ENCODE assay signal across 11 cellular contexts in the genomic region with DNA sequence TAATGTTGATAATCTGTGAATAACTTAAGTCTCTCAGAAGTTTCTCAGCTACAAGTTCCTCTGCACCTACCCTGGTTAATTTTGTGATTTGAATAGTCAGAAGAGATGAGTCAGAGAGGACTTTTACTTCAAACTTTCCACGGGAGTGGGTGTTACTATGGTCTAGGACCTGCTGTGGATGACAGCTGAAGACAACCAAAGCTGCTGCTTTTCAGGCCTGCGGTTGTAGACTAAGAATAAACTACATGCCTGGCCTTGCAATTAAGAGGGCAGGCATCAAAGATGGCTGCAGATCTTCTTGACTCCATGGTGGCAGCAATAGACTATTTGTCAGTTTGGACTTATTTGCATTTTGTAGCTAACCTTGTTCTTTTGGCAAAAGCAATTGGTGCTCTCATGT.
DNase-seq lines count a peak whose midpoint lies in the region; ATAC-seq and TF ChIP-seq lines count a peak whose summit lies in the region.
"Had no signal": no experiment of that assay in that cellular context is flagged by ENCODE, and none has a peak within 500 bp of the region (broad histone marks: within the 10 kb centered on the region; RNA-seq: fewer than 3 reads in every experiment).

No MANE protein-coding gene starts in this region.

- DNase-seq in GM12865 (ENCODE audit: low read depth), result peak; percentile 52
- peak; percentile 48 for DNase-seq in fibroblast of villous mesenchyme (ENCODE audit: low read depth)
- DNase-seq in ACHN, result no peak
- DNase-seq in transverse colon, result no peak
- no peak for DNase-seq in NCI-H1930 (lab: John Stamatoyannopoulos, UW)
- no peak for DNase-seq in central memory CD4-positive, alpha-beta T cell
- DNase-seq: amygdala, left cardiac atrium, tibial artery had no signal

- H3K4me3 ChIP-seq in GM12865 (ENCODE audit: low read depth, low read length), result no peak overlapping the region
- no peak overlapping the region for H3K4me3 ChIP-seq in fibroblast of villous mesenchyme (ENCODE audit: low read depth, low read length)
- no peak overlapping the region for H3K4me3 ChIP-seq in transverse colon
- H3K4me3 ChIP-seq: tibial artery had no signal

- H3K36me3 ChIP-seq in transverse colon, result no peaks in the 10 kb centered on the region
- H3K36me3 ChIP-seq: tibial artery had no signal

- WGBS in transverse colon (ENCODE audit: low coverage in 1 of 2), 2 donors, result 20 to 58% methylated on average over 1 to 2 of the region's 2 CpGs

- H3K4me1 ChIP-seq in transverse colon, result no peaks in the 10 kb centered on the region
- H3K4me1 ChIP-seq: tibial artery had no signal

- ATAC-seq in GM21447 (IDR thresholded peaks at IDR 0.05; ENCODE audit: unreplicated experiment) (peak; percentile 94), HG03565 (IDR thresholded peaks at IDR 0.05; ENCODE audit: unreplicated experiment) (peak; percentile 98)

- no peaks in the 10 kb centered on the region for H3K9me3 ChIP-seq in transverse colon
- H3K9me3 ChIP-seq: tibial artery had no signal

- H3K27ac ChIP-seq in transverse colon, result no peak overlapping the region
- H3K27ac ChIP-seq: tibial artery had no signal

- TF ChIP-seq EP300 in transverse colon (IDR thresholded peaks at IDR 0.05; ENCODE audit: low read depth), result no peak

- in situ Hi-C loops in ACHN (cut with HindIII; ENCODE audit: low pct_ligation_motif_present, low pct_unique_long_range_greater_than_20kb, low sequenced_read_pairs), result no loop called here
- in situ Hi-C loops in transverse colon (cut with MboI; ENCODE audit: low pct_ligation_motif_present in 1 of 4, low pct_unique_long_range_greater_than_20kb in 1 of 4, low sequenced_read_pairs in 3 of 4), result no loop called here

- H3K27me3 ChIP-seq in transverse colon, result no peaks in the 10 kb centered on the region
- H3K27me3 ChIP-seq: tibial artery had no signal

- TF ChIP-seq POLR2A in transverse colon (IDR thresholded peaks at IDR 0.05), result no peak

- TF ChIP-seq CTCF in GM12865 (IDR thresholded peaks at IDR 0.05; ENCODE audit: insufficient read depth, low read depth, low read length, missing control alignments) (no peak), fibroblast of villous mesenchyme (IDR thresholded peaks at IDR 0.05; ENCODE audit: insufficient read depth, low read depth, low read length) (no peak), transverse colon (IDR thresholded peaks at IDR 0.05) (no peak)

- intact Hi-C loops in transverse colon (cut with DNase I; ENCODE audit: low total_unique reads), result no loop called here

Comparison
In these comparisons a context has a peak if more than half of its experiments do, and no peak if none do; other contexts are left out.
1. DNase-seq: peak in GM12865 (single experiment) and fibroblast of villous mesenchyme (single experiment); none in ACHN (single experiment), transverse colon (single experiment), NCI-H1930 (0 of 2) and central memory CD4-positive, alpha-beta T cell (single experiment).